ENCODE assay signal across 9 cellular contexts in the genomic region with DNA sequence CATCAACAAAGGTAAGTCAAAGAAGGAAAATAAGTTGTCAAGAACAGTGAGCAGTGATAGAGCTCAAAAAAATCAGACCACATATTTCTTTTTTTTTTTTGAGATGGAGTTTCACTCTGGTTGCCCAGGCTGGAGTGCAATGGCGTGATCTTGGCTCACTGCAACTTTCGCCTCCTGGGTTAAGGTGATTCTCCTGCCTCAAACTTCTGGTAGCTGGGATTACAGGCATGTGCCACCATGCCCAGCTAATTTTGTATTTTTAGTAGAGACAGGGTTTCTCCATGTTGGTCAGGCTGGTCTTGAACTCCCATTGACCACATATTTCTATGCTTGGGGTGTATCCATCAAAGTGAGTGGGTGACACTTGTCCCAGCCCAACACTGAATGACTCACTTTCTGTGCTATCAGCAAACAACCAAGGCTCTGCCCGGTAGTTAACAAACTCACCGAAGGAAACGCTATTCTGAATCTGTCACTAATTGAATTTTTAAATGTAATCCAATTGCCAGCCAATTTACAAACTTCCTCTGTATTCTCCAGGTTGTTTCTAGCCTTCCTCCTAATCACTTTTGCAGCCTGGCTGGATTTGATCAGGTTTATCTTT. TPM values are rescaled to one million over a fixed set of nuclear protein-coding genes. Genes with fewer than 3 reads are reported as not detected.
DNase-seq lines count a peak whose midpoint lies in the region; ATAC-seq, FAIRE-seq and TF ChIP-seq lines count a peak whose summit lies in the region.
"Had no signal": no experiment of that assay in that cellular context is flagged by ENCODE, and none has a peak within 500 bp of the region (broad histone marks: within the 10 kb centered on the region; RNA-seq: fewer than 3 reads in every experiment).

No MANE protein-coding gene starts in this region.

- dilution Hi-C loops in keratinocyte (cut with MboI; ENCODE audit: extremely low pct_ligation_motif_present, low sequenced_read_pairs), result loop anchor here (25.0 kb wide), 2 partner anchors 238 to 563 kb away; partner anchors contain the start of gene SMC3

- no peak overlapping the region for H3K27ac ChIP-seq in keratinocyte (ENCODE audit: control insufficient read depth, insufficient read depth, low read length)
- H3K27ac ChIP-seq: Peyer's patch had no signal

- H3K4me3 ChIP-seq in keratinocyte (ENCODE audit: control insufficient read depth in 2 of 3, extremely low read depth in 1 of 3, insufficient read depth in 2 of 3, low read depth in 1 of 3, low read length in 3 of 3), result no peak overlapping the region
- H3K4me3 ChIP-seq: Peyer's patch had no signal

- H3K27me3 ChIP-seq in keratinocyte (ENCODE audit: control insufficient read depth, extremely low read depth, insufficient read depth, low read length), result no peaks in the 10 kb centered on the region
- H3K27me3 ChIP-seq: Peyer's patch had no signal

- peaks cover 38% of the 10 kb centered on the region for H3K4me1 ChIP-seq in keratinocyte (ENCODE audit: control insufficient read depth, extremely low read depth, insufficient read depth, low read length)

- ATAC-seq in GM18517 (IDR thresholded peaks at IDR 0.05; ENCODE audit: unreplicated experiment) (peak; percentile 61), GM21529 (IDR thresholded peaks at IDR 0.05; ENCODE audit: unreplicated experiment) (peak; percentile 66)

- H3K4me2 ChIP-seq in keratinocyte (ENCODE audit: control insufficient read depth, extremely low read depth, insufficient read depth, low read depth, low read length), result no peak overlapping the region

- H3K9ac ChIP-seq in keratinocyte (ENCODE audit: control insufficient read depth, extremely low read depth, insufficient read depth, low read length), result no peak overlapping the region

- H3K9me1 ChIP-seq in keratinocyte (ENCODE audit: control insufficient read depth, extremely low read depth, insufficient read depth, low read length), result no peaks in the 10 kb centered on the region

- no peaks in the 10 kb centered on the region for H4K20me1 ChIP-seq in keratinocyte (ENCODE audit: control insufficient read depth, extremely low read depth, insufficient read depth, low read length)

- H3K79me2 ChIP-seq in keratinocyte (ENCODE audit: control insufficient read depth, insufficient read depth, low read length), result no peaks in the 10 kb centered on the region

- peak; percentile 56 for FAIRE-seq in keratinocyte (lab: Jason Lieb, UNC)

- H2AFZ ChIP-seq in keratinocyte (ENCODE audit: control insufficient read depth, low read length), result no peak overlapping the region

- TF ChIP-seq CTCF in keratinocyte (optimal IDR thresholded peaks at IDR 0.05 in 1 of 3, IDR thresholded peaks at IDR 0.05 in 1 of 3, conservative IDR thresholded peaks at IDR 0.05 in 1 of 3; ENCODE audit: extremely low read depth in 1 of 3, insufficient read depth in 2 of 3, low read length in 3 of 3), result no peak

- no peaks in the 10 kb centered on the region for H3K36me3 ChIP-seq in keratinocyte (ENCODE audit: control insufficient read depth in 2 of 2, extremely low read depth in 1 of 2, insufficient read depth in 2 of 2, low read length in 2 of 2)
- H3K36me3 ChIP-seq: Peyer's patch had no signal

- intact Hi-C loops in posterior vena cava (cut with DNase I), result no loop called here

- H3K9me3 ChIP-seq in keratinocyte (ENCODE audit: control insufficient read depth, low read depth, low read length), result no peaks in the 10 kb centered on the region
- H3K9me3 ChIP-seq: Peyer's patch had no signal

- DNase-seq in NCI-H82 (lab: John Stamatoyannopoulos, UW) (peak; percentile 73), keratinocyte (ENCODE audit: low read depth, low spot score) (no peak), posterior vena cava (ENCODE audit: low spot score) (no peak), NCI-H1048 (lab: John Stamatoyannopoulos, UW) (no peak), middle frontal gyrus (ENCODE audit: extremely low spot score, low spot score) (no peak)
- no peak for DNase-seq in activated CD8-positive, alpha-beta memory T cell treated with anti-CD3 and anti-CD28 coated beads for 24 hours
- DNase-seq: Peyer's patch had no signal

RNA-seq across cellular contexts. Expression of gene SMNDC1, which starts 19.6 kb away (rescaled TPM):
- 9.5 to 19.8 TPM (median 17.3 TPM) in 3 replicates for polyA plus RNA-seq in keratinocyte
- polyA plus RNA-seq in keratinocyte (2011; ENCODE audit: low read depth), result 83.1 TPM
- 17.0 and 27.9 TPM in 2 replicates for polyA plus RNA-seq in keratinocyte (2011; cell fraction: cytosol; rRNA removed)
- 21.1 and 30.5 TPM in 2 replicates for polyA plus RNA-seq in keratinocyte (2011; cell fraction: nucleus; rRNA removed)
- polyA plus RNA-seq in keratinocyte (2012; ENCODE audit: low replicate concordance), result 21.5 and 34.8 TPM in 2 replicates
- 1.8 to 8.0 TPM (median 2.8 TPM) in 3 replicates for polyA minus RNA-seq in keratinocyte
- polyA minus RNA-seq in keratinocyte (2011; cell fraction: cytosol; rRNA and poly(A)+ RNA removed), result 5.9 TPM
- 3.4 and 6.5 TPM in 2 replicates for polyA minus RNA-seq in keratinocyte (2011; cell fraction: nucleus; rRNA and poly(A)+ RNA removed)
- total RNA-seq in posterior vena cava, result 10 to 100 TPM; 26.4 to 28.1 TPM
